ENCODE assay signal across 1 cellular context in the genomic region with DNA sequence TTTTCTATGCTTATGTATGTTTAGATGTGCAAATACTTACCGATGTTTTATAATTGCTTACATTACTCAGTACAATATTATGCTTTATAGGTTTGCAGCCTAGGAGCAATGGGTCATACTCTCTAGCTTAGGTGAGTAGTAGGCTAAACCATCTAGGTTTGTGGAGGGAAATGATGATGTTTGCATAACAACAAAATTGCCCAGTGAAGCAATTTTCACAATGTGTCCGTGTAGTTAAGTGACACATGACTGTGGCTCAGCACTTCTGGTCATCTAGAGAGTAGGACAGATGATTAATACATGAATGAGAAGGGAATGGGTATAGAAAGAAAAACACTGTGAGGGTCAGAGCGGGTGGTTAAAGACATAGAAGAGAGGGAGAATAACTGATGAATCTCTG.
TF ChIP-seq lines count a peak whose summit lies in the region.

No MANE protein-coding gene starts in this region.

TF ChIP-seq in WTC11, 78 proteins besides CTCF, POLR2A, EP300 and RAD21 (continued from another document):
- TF ChIP-seq PRRX2 (CRISPR knock-in tag; IDR thresholded peaks at IDR 0.05) (no peak), ZNF423 (CRISPR knock-in tag; IDR thresholded peaks at IDR 0.05) (no peak), FOXK1 (CRISPR knock-in tag; IDR thresholded peaks at IDR 0.05) (no peak), TEAD4 (CRISPR knock-in tag; IDR thresholded peaks at IDR 0.05) (no peak)
